13 cellular contexts compared by ENCODE assay signal in the genomic region with DNA sequence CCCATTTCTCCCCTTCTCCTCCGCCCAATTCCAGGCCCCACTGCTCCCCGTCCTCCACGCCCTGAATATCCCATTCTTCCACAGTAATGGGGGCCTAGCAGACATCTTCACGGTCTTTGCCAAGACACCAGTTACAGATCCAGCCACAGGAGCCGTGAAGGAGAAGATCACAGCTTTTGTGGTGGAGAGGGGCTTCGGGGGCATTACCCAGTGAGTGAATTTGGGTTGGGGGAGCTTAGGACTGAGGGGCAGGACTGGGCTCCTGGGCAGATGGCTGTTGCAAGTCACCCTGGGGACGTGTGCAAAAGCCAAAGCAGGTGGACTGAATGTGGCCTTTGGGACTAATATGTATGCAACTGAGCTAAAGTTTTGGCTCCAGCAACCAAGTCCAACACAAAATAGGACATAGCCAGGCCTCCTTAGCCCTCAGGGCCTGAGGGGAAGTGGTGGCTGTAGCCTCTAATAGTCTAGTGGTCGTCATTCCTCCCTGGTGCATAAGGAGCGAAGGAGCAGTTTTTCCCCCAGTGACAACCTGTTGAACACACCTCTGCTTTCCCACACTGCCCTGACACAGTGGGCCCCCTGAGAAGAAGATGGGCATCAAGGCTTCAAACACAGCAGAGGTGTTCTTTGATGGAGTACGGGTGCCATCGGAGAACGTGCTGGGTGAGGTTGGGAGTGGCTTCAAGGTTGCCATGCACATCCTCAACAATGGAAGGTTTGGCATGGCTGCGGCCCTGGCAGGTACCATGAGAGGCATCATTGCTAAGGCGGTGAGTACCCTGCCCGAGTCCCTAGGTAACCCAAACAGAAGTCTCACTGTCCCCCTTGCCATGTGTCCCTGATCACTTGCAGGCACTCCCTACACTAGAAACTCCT. TPM values are rescaled to one million over a fixed set of nuclear protein-coding genes. Genes with fewer than 3 reads are reported as not detected.
DNase-seq lines count a peak whose midpoint lies in the region; ATAC-seq and TF ChIP-seq lines count a peak whose summit lies in the region.
"Had no signal": no experiment of that assay in that cellular context is flagged by ENCODE, and none has a peak within 500 bp of the region (broad histone marks: within the 10 kb centered on the region; RNA-seq: fewer than 3 reads in every experiment).

No MANE protein-coding gene starts in this region.

- H3K14ac ChIP-seq in mesenchymal stem cell (ENCODE audit: low read length in 2 of 2): no peak overlapping the region

- CTCF ChIA-PET in A673 (lab: Charles Lee): interaction anchor here (2.0 kb wide), 1 partner anchor 74 kb away, joined by 12 read pairs; no protein-coding TSS in a partner anchor

- peak overlapping the region; percentile 48 for H3K27ac Mint-ChIP-seq in activated naive CD8-positive, alpha-beta T cell treated with anti-CD3 and anti-CD28 coated beads for 36 hours

- DNase-seq in A673 (ENCODE audit: low spot score): peak; percentile 13
- no peak for DNase-seq in activated naive CD8-positive, alpha-beta T cell treated with anti-CD3 and anti-CD28 coated beads for 36 hours
- DNase-seq in mesenchymal stem cell: no peak
- DNase-seq in posterior vena cava (ENCODE audit: low spot score): no peak
- no peak for DNase-seq in NCI-H82 (lab: John Stamatoyannopoulos, UW)
- DNase-seq: activated naive CD4-positive, alpha-beta T cell; NCI-H1436; nucleus accumbens had no signal

- peaks cover 32% of the 10 kb centered on the region for H3K79me1 ChIP-seq in mesenchymal stem cell (replicated peaks; ENCODE audit: low read length, poor library complexity, severe bottlenecking)

- H2BK5ac ChIP-seq in mesenchymal stem cell (ENCODE audit: low read depth, low read length, poor library complexity, severe bottlenecking): no peak overlapping the region

- no peak overlapping the region for H3K4me3 Mint-ChIP-seq in activated naive CD8-positive, alpha-beta T cell treated with anti-CD3 and anti-CD28 coated beads for 36 hours
- H3K4me3 Mint-ChIP-seq: CD14-positive monocyte had no signal

- H3K4me1 ChIP-seq in A673 (ENCODE audit: insufficient read depth, low read length, poor library complexity, severe bottlenecking) (peaks cover 26% of the 10 kb centered on the region), mesenchymal stem cell (ENCODE audit: control insufficient read depth, insufficient read depth, low read depth, low read length) (peaks cover 66% of the 10 kb centered on the region)

- peaks cover 38% of the 10 kb centered on the region for H3K4me1 Mint-ChIP-seq in activated naive CD8-positive, alpha-beta T cell treated with anti-CD3 and anti-CD28 coated beads for 36 hours

- 98% methylated on average over 15 of the region's 15 CpGs for WGBS in mesenchymal stem cell

- H3K18ac ChIP-seq in mesenchymal stem cell (ENCODE audit: low read depth in 1 of 2, low read length in 2 of 2): no peak overlapping the region

- TF ChIP-seq POLR2A in GM18505 (IDR thresholded peaks at IDR 0.05; ENCODE audit: borderline replicate concordance, extremely low read depth, insufficient read depth, insufficient read length): peak; percentile 13

- H2AFZ ChIP-seq in mesenchymal stem cell (ENCODE audit: low read depth, low read length): no peak overlapping the region

- H3K36me3 Mint-ChIP-seq in activated naive CD8-positive, alpha-beta T cell treated with anti-CD3 and anti-CD28 coated beads for 36 hours: peaks cover 13% of the 10 kb centered on the region

- H4K91ac ChIP-seq in mesenchymal stem cell (ENCODE audit: low read length): no peak overlapping the region

- no peak overlapping the region for H2BK120ac ChIP-seq in mesenchymal stem cell (ENCODE audit: low read depth, low read length)

- no peak overlapping the region for H3K4me2 ChIP-seq in mesenchymal stem cell (ENCODE audit: low read length, poor library complexity, severe bottlenecking)

- POLR2A ChIA-PET in A673 (lab: Charles Lee; ENCODE audit: low non-redundant PET): interaction anchor here (0.7 kb wide), 1 partner anchor 11 kb away, joined by 3 read pairs; no protein-coding TSS in a partner anchor

- no peaks in the 10 kb centered on the region for H3K9me3 Mint-ChIP-seq in activated naive CD8-positive, alpha-beta T cell treated with anti-CD3 and anti-CD28 coated beads for 36 hours

- H3K27me3 ChIP-seq in A673 (replicated peaks; ENCODE audit: insufficient read depth, low read depth, low read length, poor library complexity): no peaks in the 10 kb centered on the region
- no peaks in the 10 kb centered on the region for H3K27me3 ChIP-seq in mesenchymal stem cell (ENCODE audit: control insufficient read depth in 1 of 2, insufficient read depth in 1 of 2, low read length in 2 of 2)

- BruUV-seq in A673 (replicated peaks; lab: Mats Ljungman, UMichigan): no TSS peak

- H3K36me3 ChIP-seq in A673 (ENCODE audit: insufficient read depth, low read length, poor library complexity, severe bottlenecking): peaks cover 63% of the 10 kb centered on the region
- H3K36me3 ChIP-seq in mesenchymal stem cell (ENCODE audit: control insufficient read depth in 1 of 2, insufficient read depth in 2 of 2, low read depth in 1 of 2, low read length in 2 of 2): peaks cover 61 to 62% of the 10 kb centered on the region in 2 experiments

- H3K9ac ChIP-seq in mesenchymal stem cell (ENCODE audit: low read length): peak overlapping the region; percentile 96

- H2BK12ac ChIP-seq in mesenchymal stem cell (ENCODE audit: low read length in 2 of 2): no peak overlapping the region

- H3K27me3 Mint-ChIP-seq in activated naive CD8-positive, alpha-beta T cell treated with anti-CD3 and anti-CD28 coated beads for 36 hours: no peaks in the 10 kb centered on the region

- H3K9me3 ChIP-seq in A673 (ENCODE audit: low read depth, low read length, poor library complexity, severe bottlenecking): no peaks in the 10 kb centered on the region
- no peaks in the 10 kb centered on the region for H3K9me3 ChIP-seq in mesenchymal stem cell (ENCODE audit: control insufficient read depth, low read length)

- TF ChIP-seq CTCF in A673 (conservative IDR thresholded peaks at IDR 0.05; ENCODE audit: low read depth, low read length): no peak

- intact Hi-C loops in A673 (cut with micrococcal nuclease; ENCODE audit: unreplicated experiment): no loop called here
- intact Hi-C loops in posterior vena cava (cut with DNase I): no loop called here

- H3K23ac ChIP-seq in mesenchymal stem cell (ENCODE audit: low read length in 2 of 2): no peak overlapping the region

- H3K4me3 ChIP-seq in A673 (ENCODE audit: low read depth, low read length, poor library complexity, severe bottlenecking) (no peak overlapping the region), mesenchymal stem cell (ENCODE audit: insufficient read depth in 1 of 2, low read depth in 1 of 2, low read length in 2 of 2) (no peak overlapping the region)

- H2BK15ac ChIP-seq in mesenchymal stem cell (ENCODE audit: low read depth, poor library complexity, severe bottlenecking): no peak overlapping the region

- H3K27ac ChIP-seq in A673 (ENCODE audit: low read depth, low read length, poor library complexity, severe bottlenecking) (peak overlapping the region; percentile 49), mesenchymal stem cell (ENCODE audit: low read length, poor library complexity, severe bottlenecking) (no peak overlapping the region)

- no peak overlapping the region for H2AK5ac ChIP-seq in mesenchymal stem cell (ENCODE audit: low read length, severe bottlenecking)

- ATAC-seq in GM18505 (IDR thresholded peaks at IDR 0.05; ENCODE audit: unreplicated experiment) (no peak), GM18870 (IDR thresholded peaks at IDR 0.05; ENCODE audit: unreplicated experiment) (no peak), HG03432 (IDR thresholded peaks at IDR 0.05; ENCODE audit: unreplicated experiment) (no peak)
- ATAC-seq: left lobe of liver had no signal

- no peak overlapping the region for H3K4ac ChIP-seq in mesenchymal stem cell (ENCODE audit: low read depth in 1 of 2, low read length in 2 of 2)

- H4K8ac ChIP-seq in mesenchymal stem cell (ENCODE audit: low read length): no peak overlapping the region

RNA-seq across cellular contexts. Expression of a gene that starts 2.6 kb away (rescaled TPM):
- 425 and 509 TPM in 2 replicates for total RNA-seq in A673 (2021)
- 100 to 1,000 TPM; 245 to 256 TPM for total RNA-seq in activated naive CD8-positive, alpha-beta T cell treated with anti-CD3 and anti-CD28 coated beads for 36 hours
- polyA plus RNA-seq in mesenchymal stem cell (2013, experiment 1 of 2): 273 TPM
- polyA plus RNA-seq in mesenchymal stem cell (2013, experiment 2 of 2): 278 TPM
- 100 to 1,000 TPM; 444 to 567 TPM for total RNA-seq in posterior vena cava

RNA-seq across cellular contexts. Expression of a gene that starts 2.7 kb away (rescaled TPM):
- 74.7 and 86.6 TPM in 2 replicates for total RNA-seq in A673 (2021)
- total RNA-seq in activated naive CD8-positive, alpha-beta T cell treated with anti-CD3 and anti-CD28 coated beads for 36 hours: 1 to 10 TPM; 8.9 to 9.8 TPM
- 21.6 TPM for polyA plus RNA-seq in mesenchymal stem cell (2013, experiment 1 of 2)
- 20.4 TPM for polyA plus RNA-seq in mesenchymal stem cell (2013, experiment 2 of 2)
- total RNA-seq in posterior vena cava: 10 to 100 TPM; 20.8 to 21.2 TPM

RNA-seq across cellular contexts. Expression of a gene that starts 12.0 kb away (rescaled TPM):
- total RNA-seq in A673 (2021) (133 and 139 TPM in 2 replicates), posterior vena cava (10 to 100 TPM; 21.9 to 26.7 TPM)
- total RNA-seq in activated naive CD8-positive, alpha-beta T cell treated with anti-CD3 and anti-CD28 coated beads for 36 hours: 10 to 100 TPM; 64.4 to 66.5 TPM
- 40.7 TPM for polyA plus RNA-seq in mesenchymal stem cell (2013, experiment 1 of 2)
- 39.7 TPM for polyA plus RNA-seq in mesenchymal stem cell (2013, experiment 2 of 2)

RNA-seq across cellular contexts. Expression of a gene that starts 16.9 kb away (rescaled TPM):
- 84.0 and 85.1 TPM in 2 replicates for total RNA-seq in A673 (2021)
- 10 to 100 TPM; 28.1 to 28.8 TPM for total RNA-seq in activated naive CD8-positive, alpha-beta T cell treated with anti-CD3 and anti-CD28 coated beads for 36 hours
- polyA plus RNA-seq in mesenchymal stem cell (2013, experiment 1 of 2): 117 TPM
- polyA plus RNA-seq in mesenchymal stem cell (2013, experiment 2 of 2): 119 TPM
- 10 to 100 TPM; 20.4 to 27.5 TPM for total RNA-seq in posterior vena cava

RNA-seq across cellular contexts. Expression of a gene that starts 19.9 kb away (rescaled TPM):
- total RNA-seq in A673 (2021): 296 and 314 TPM in 2 replicates
- total RNA-seq in activated naive CD8-positive, alpha-beta T cell treated with anti-CD3 and anti-CD28 coated beads for 36 hours: 100 to 1,000 TPM; 112 to 113 TPM
- polyA plus RNA-seq in mesenchymal stem cell (2013, experiment 1 of 2): 1,180 TPM
- 1,203 TPM for polyA plus RNA-seq in mesenchymal stem cell (2013, experiment 2 of 2)
- total RNA-seq in posterior vena cava: 100 to 1,000 TPM; 341 to 405 TPM
